Comparison of ENCODE assay signal across 2 cellular contexts in genomic region chr5:74629326-74629725, GRCh38.
TF ChIP-seq lines count a peak whose summit lies in the region.

No MANE protein-coding gene starts in this region.

TF ChIP-seq in HEK293, 187 proteins besides CTCF, POLR2A, EP300 and RAD21 (continued from another document):
- TF ChIP-seq GLI4 (tag by site-specific recombination; IDR thresholded peaks at IDR 0.05) (no peak), ZNF747 (tag by site-specific recombination; IDR thresholded peaks at IDR 0.05) (no peak)
TF ChIP-seq in HEK293: peak in this region for 1.

TF ChIP-seq in GM23338, 12 proteins besides CTCF, POLR2A, EP300 and RAD21 (continued from another document):
- TF ChIP-seq, protein P1, sequence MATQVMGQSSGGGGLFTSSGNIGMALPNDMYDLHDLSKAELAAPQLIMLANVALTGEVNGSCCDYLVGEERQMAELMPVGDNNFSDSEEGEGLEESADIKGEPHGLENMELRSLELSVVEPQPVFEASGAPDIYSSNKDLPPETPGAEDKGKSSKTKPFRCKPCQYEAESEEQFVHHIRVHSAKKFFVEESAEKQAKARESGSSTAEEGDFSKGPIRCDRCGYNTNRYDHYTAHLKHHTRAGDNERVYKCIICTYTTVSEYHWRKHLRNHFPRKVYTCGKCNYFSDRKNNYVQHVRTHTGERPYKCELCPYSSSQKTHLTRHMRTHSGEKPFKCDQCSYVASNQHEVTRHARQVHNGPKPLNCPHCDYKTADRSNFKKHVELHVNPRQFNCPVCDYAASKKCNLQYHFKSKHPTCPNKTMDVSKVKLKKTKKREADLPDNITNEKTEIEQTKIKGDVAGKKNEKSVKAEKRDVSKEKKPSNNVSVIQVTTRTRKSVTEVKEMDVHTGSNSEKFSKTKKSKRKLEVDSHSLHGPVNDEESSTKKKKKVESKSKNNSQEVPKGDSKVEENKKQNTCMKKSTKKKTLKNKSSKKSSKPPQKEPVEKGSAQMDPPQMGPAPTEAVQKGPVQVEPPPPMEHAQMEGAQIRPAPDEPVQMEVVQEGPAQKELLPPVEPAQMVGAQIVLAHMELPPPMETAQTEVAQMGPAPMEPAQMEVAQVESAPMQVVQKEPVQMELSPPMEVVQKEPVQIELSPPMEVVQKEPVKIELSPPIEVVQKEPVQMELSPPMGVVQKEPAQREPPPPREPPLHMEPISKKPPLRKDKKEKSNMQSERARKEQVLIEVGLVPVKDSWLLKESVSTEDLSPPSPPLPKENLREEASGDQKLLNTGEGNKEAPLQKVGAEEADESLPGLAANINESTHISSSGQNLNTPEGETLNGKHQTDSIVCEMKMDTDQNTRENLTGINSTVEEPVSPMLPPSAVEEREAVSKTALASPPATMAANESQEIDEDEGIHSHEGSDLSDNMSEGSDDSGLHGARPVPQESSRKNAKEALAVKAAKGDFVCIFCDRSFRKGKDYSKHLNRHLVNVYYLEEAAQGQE (IDR thresholded peaks at IDR 0.05; ENCODE audit: unreplicated experiment) = no peak
- TF ChIP-seq EZH2phosphoT487 (IDR thresholded peaks at IDR 0.05; ENCODE audit: unreplicated experiment) (no peak), ZNF462 (CRISPR knock-in tag; IDR thresholded peaks at IDR 0.05) (no peak), NANOG (IDR thresholded peaks at IDR 0.05; ENCODE audit: borderline replicate concordance) (no peak), ZNF331 (CRISPR knock-in tag; IDR thresholded peaks at IDR 0.05; ENCODE audit: low read depth) (no peak)
